8 cellular contexts compared by ENCODE assay signal in the genomic region with DNA sequence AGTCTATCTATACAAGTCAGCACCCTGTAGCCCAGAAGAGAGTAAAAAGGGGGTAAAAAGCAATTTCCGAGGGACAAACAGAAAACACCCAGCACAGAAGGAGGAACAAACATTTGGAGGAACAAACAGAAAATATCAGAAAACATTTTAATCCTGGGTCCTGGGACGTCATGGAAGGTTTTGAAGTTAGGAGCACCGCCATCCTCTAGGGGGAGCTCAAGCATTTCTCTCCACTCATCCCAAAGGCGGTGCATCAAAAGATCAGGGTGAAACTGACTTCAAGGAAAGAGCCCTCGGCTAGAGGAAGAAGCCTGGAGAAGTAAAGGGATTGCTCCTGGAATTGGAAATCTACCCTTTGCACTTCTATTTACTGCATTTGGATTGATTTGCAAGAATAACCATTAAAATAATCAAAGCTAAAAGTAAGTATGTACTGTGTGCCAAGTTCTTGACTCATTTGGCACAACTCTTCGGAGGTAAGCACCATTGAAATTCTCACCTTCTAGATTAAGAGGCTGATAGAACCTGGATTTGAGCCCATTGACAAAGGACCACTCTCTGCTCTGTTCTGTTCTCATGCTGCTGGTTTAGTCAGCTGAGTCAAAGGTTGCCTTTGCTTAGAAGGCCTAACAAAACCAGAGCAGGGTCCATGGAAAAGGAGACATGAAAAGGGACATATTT. TPM values are rescaled to one million over a fixed set of nuclear protein-coding genes. Genes with fewer than 3 reads are reported as not detected.
DNase-seq lines count a peak whose midpoint lies in the region; ATAC-seq, FAIRE-seq and TF ChIP-seq lines count a peak whose summit lies in the region.

No MANE protein-coding gene starts in this region.

- no peak for TF ChIP-seq POLR2A in H54 (IDR thresholded peaks at IDR 0.05; ENCODE audit: low read depth, low read length)
- no peak for TF ChIP-seq POLR2A in vagina (IDR thresholded peaks at IDR 0.05)

- H3K36me3 Mint-ChIP-seq in activated T-helper 17 cell treated with anti-CD3 and anti-CD28 coated beads, Interleukin-2, amount 50 U/mL, for 72 hours (ENCODE audit: low read depth): no peaks in the 10 kb centered on the region

- peak overlapping the region; percentile 29 for H3K27ac Mint-ChIP-seq in activated T-helper 17 cell treated with anti-CD3 and anti-CD28 coated beads, Interleukin-2, amount 50 U/mL, for 72 hours

- no peaks in the 10 kb centered on the region for H3K9me3 Mint-ChIP-seq in activated T-helper 17 cell treated with anti-CD3 and anti-CD28 coated beads, Interleukin-2, amount 50 U/mL, for 72 hours

- H3K9me3 ChIP-seq in pancreas (no peaks in the 10 kb centered on the region), vagina (no peaks in the 10 kb centered on the region)

- DNase-seq in GF-D8 (lab: John Stamatoyannopoulos, UW) (peak; percentile 15), H54 (ENCODE audit: insufficient read length, low spot score) (peak; percentile 39), LoVo (ENCODE audit: low spot score) (peak; percentile 82), RPMI8226 (peak; percentile 72), fibroblast of villous mesenchyme (ENCODE audit: low read depth) (peak; percentile 88), pancreas (peak in 4 of 6 donors; percentile 47 to 73 (median 56)), vagina (ENCODE audit: extremely low spot score in 2 of 2) (no peak)

- H3K27me3 ChIP-seq in pancreas (no peaks in the 10 kb centered on the region), vagina (no peaks in the 10 kb centered on the region)

- no peak overlapping the region for H3K4me3 ChIP-seq in fibroblast of villous mesenchyme (ENCODE audit: low read depth, low read length)
- H3K4me3 ChIP-seq in pancreas: no peak overlapping the region
- H3K4me3 ChIP-seq in vagina: no peak overlapping the region

- H3K27me3 Mint-ChIP-seq in activated T-helper 17 cell treated with anti-CD3 and anti-CD28 coated beads, Interleukin-2, amount 50 U/mL, for 72 hours: no peaks in the 10 kb centered on the region

- peaks cover 10% of the 10 kb centered on the region for H3K4me1 Mint-ChIP-seq in activated T-helper 17 cell treated with anti-CD3 and anti-CD28 coated beads, Interleukin-2, amount 50 U/mL, for 72 hours

- WGBS in pancreas, 2 donors: 5 to 7% methylated on average over 6 of the region's 6 CpGs

- intact Hi-C loops in pancreas (cut with DNase I): no loop called here
- intact Hi-C loops in vagina (cut with DNase I): loop anchor here (10.0 kb wide), 1 partner anchor 1412 kb away; a partner anchor contains a TSS

- H3K27ac ChIP-seq in pancreas (no peak overlapping the region), vagina (no peak overlapping the region)

- no peaks in the 10 kb centered on the region for H3K4me1 ChIP-seq in pancreas
- peaks cover 20% of the 10 kb centered on the region for H3K4me1 ChIP-seq in vagina

- peak; percentile 86 for ATAC-seq in activated T-helper 17 cell treated with anti-CD3 and anti-CD28 coated beads, Interleukin-2, amount 50 U/mL, for 72 hours (replicated peaks)
- peak; percentile 86 to 94 (median 92) for ATAC-seq in pancreas

- FAIRE-seq in H54 (lab: Jason Lieb, UNC): no peak
- FAIRE-seq in pancreas (lab: Jason Lieb, UNC): no peak

- TF ChIP-seq CTCF in fibroblast of villous mesenchyme (IDR thresholded peaks at IDR 0.05; ENCODE audit: insufficient read depth, low read depth, low read length): peak; percentile 92
- TF ChIP-seq CTCF in pancreas (IDR thresholded peaks at IDR 0.05): peak; percentile 36 to 83 (median 73)
- peak; percentile 57 to 79 (median 67) for TF ChIP-seq CTCF in vagina (IDR thresholded peaks at IDR 0.05)

- no peak overlapping the region for H3K4me3 Mint-ChIP-seq in activated T-helper 17 cell treated with anti-CD3 and anti-CD28 coated beads, Interleukin-2, amount 50 U/mL, for 72 hours

- H3K36me3 ChIP-seq in pancreas (no peaks in the 10 kb centered on the region), vagina (no peaks in the 10 kb centered on the region)

RNA-seq across cellular contexts. Expression of a gene that starts 17.2 kb away (rescaled TPM):
- total RNA-seq in activated T-helper 17 cell treated with anti-CD3 and anti-CD28 coated beads, Interleukin-2, amount 50 U/mL, for 72 hours: 10 to 100 TPM; 47.5 to 54.3 TPM
- total RNA-seq in fibroblast of villous mesenchyme (13.5 and 35.0 TPM in 2 replicates), pancreas (10 to 100 TPM in 1 of 6 donors, 1 to 10 TPM in 5; 4.3 to 15.5 (median 6.2) TPM), vagina (18.9 TPM)
- 1 to 10 TPM; 3.4 to 6.2 TPM for polyA plus RNA-seq in pancreas

RNA-seq across cellular contexts. Expression of a gene that starts 18.5 kb away (rescaled TPM):
- 10 to 100 TPM; 15.1 to 16.7 TPM for total RNA-seq in activated T-helper 17 cell treated with anti-CD3 and anti-CD28 coated beads, Interleukin-2, amount 50 U/mL, for 72 hours
- total RNA-seq in fibroblast of villous mesenchyme (11.9 and 15.5 TPM in 2 replicates), pancreas (10 to 100 TPM in 1 of 6 donors, 1 to 10 TPM in 5; 3.2 to 15.8 (median 6.5) TPM), vagina (0.49 TPM)
- polyA plus RNA-seq in pancreas: 1 to 10 TPM; 2.6 to 4.3 TPM

Comparison
In these comparisons a context has a peak if more than half of its experiments do, and no peak if none do; other contexts are left out.
1. DNase-seq: peak in GF-D8 (single experiment), H54 (single experiment), LoVo (single experiment), RPMI8226 (single experiment), fibroblast of villous mesenchyme (single experiment) and pancreas (4 of 6); none in vagina (0 of 2).
2. Peak in every context shown above with its lines, with median percentiles within 50 percentile points of each other: CTCF ChIP-seq.